ENCODE assay signal across 26 cellular contexts in the genomic region with DNA sequence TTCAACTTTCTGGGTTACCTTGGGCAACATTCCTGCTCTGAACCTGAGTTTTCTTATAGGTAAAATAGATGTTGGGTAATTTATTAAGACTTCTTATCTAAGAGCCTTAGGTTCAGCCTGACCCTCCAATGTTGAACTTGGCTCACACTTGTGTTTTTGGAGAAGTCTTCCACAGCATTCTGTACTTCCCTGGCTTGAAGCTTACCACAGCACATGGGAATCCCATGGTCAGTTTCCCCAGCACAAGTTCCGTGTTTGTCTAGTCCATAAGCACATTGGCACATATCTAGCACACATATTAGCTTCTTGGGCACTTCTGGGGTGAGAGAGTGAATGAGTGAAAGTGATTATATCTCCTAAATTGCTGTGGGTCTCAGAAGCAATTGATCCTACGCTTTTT.
"Had no signal": no experiment of that assay in that cellular context is flagged by ENCODE, and none has a peak within 500 bp of the region (broad histone marks: within the 10 kb centered on the region; RNA-seq: fewer than 3 reads in every experiment).

No MANE protein-coding gene starts in this region.

- H3K4me1 ChIP-seq: heart right ventricle, left ventricle myocardium inferior, parathyroid adenoma, suprapubic skin, tibial artery, upper lobe of right lung had no signal

- H3K27me3 ChIP-seq: hepatocyte, neutrophil, suprapubic skin, tibial artery, upper lobe of right lung had no signal

- H3K27ac ChIP-seq: heart right ventricle, hepatocyte, left ventricle myocardium inferior, neural progenitor cell, neutrophil, parathyroid adenoma, skin epidermis, suprapubic skin, thoracic aorta, tibial artery, upper lobe of right lung had no signal

- H3K4me3 ChIP-seq: heart right ventricle, hepatocyte, left ventricle myocardium inferior, lung, neural progenitor cell, skin epidermis, suprapubic skin, thoracic aorta, tibial artery, upper lobe of right lung had no signal

- DNase-seq: heart right ventricle; islet precursor cell; left ventricle myocardium inferior; naive B cell; natural killer cell; nephron progenitor cell; occipital lobe; retina; right cardiac atrium; stimulated activated CD4-positive, alpha-beta T cell treated with anti-CD3 and anti-CD28 coated beads, Interleukin-12 subunit alpha, Interleukin-12 subunit beta, amount 100 ng/mL, for 4 hours; stimulated activated CD4-positive, alpha-beta T cell treated with anti-CD3 and anti-CD28 coated beads, Interleukin-15, amount 100 ng/mL, for 24 hours; stimulated activated CD4-positive, alpha-beta T cell treated with anti-CD3 and anti-CD28 coated beads, Interleukin-4, amount 100 ng/mL, for 24 hours; stimulated activated naive CD4-positive, alpha-beta T cell; tibial artery; trophoblast cell; upper lobe of right lung had no signal

- H3K9me3 ChIP-seq: heart right ventricle, left ventricle myocardium inferior, neutrophil, suprapubic skin, thoracic aorta, tibial artery, upper lobe of right lung had no signal

- H3K36me3 ChIP-seq: heart right ventricle, left ventricle myocardium inferior, neural progenitor cell, neutrophil, suprapubic skin, thoracic aorta, tibial artery, upper lobe of right lung had no signal

- ATAC-seq: heart right ventricle; sciatic nerve; stimulated activated effector memory CD8-positive, alpha-beta T cell treated with anti-CD3 and anti-CD28 coated beads, Interleukin-12 subunit alpha, Interleukin-12 subunit beta, amount 100 ng/mL, for 72 hours; upper lobe of right lung had no signal
